ENCODE assay signal across 1 cellular context in the genomic region with DNA sequence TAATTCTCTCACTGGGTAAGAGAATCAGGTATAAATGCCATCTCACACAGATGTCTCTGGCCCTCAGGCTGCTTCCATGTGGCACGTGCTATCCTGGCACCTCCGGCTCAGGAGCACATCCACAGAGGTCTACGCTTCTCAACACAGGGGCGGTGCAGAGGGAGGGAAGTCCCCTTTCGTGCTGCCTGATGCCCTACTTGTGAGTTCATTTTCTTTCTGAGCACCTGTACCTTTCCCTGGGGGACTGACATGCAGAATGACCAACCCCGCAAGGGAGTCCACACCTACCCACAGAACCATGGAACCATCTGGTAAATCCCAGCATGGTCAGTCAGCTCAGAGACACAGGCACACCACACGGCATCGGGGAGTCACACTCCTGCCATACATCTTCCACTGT.
TF ChIP-seq lines count a peak whose summit lies in the region.

No MANE protein-coding gene starts in this region.

TF ChIP-seq in GM12878, 131 proteins besides CTCF, POLR2A, EP300 and RAD21 (continued from another document):
- TF ChIP-seq ZNF622 (IDR thresholded peaks at IDR 0.05) = no peak
- TF ChIP-seq SPI1 (IDR thresholded peaks at IDR 0.05; ENCODE audit: borderline replicate concordance, insufficient read depth, low read depth, low read length) = no peak
- TF ChIP-seq CBFB (IDR thresholded peaks at IDR 0.05; ENCODE audit: low read depth) = 0 out of 2 replicates have a peak, but pooled peaks have one; percentile 23
- TF ChIP-seq NFIC (IDR thresholded peaks at IDR 0.05; ENCODE audit: low read depth, low read length) = 0 out of 2 replicates have a peak, but pooled peaks have one; percentile 13
- peak; percentile 73; the same call in 1 of the 2 replicates for TF ChIP-seq TCF12 (IDR thresholded peaks at IDR 0.05; ENCODE audit: low read depth, low read length)
- TF ChIP-seq BHLHE40 (IDR thresholded peaks at IDR 0.05; ENCODE audit: borderline replicate concordance in 1 of 2, low read depth in 2 of 2, low read length in 1 of 2) = peak; percentile 66 to 78
- TF ChIP-seq, protein P1, sequence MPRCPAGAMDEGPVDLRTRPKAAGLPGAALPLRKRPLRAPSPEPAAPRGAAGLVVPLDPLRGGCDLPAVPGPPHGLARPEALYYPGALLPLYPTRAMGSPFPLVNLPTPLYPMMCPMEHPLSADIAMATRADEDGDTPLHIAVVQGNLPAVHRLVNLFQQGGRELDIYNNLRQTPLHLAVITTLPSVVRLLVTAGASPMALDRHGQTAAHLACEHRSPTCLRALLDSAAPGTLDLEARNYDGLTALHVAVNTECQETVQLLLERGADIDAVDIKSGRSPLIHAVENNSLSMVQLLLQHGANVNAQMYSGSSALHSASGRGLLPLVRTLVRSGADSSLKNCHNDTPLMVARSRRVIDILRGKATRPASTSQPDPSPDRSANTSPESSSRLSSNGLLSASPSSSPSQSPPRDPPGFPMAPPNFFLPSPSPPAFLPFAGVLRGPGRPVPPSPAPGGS (IDR thresholded peaks at IDR 0.05; ENCODE audit: borderline replicate concordance, insufficient read depth, low read depth, low read length, poor library complexity, severe bottlenecking) = peak; percentile 9
- TF ChIP-seq RBBP5 (conservative IDR thresholded peaks at IDR 0.05) = no peak
- TF ChIP-seq RELA (IDR thresholded peaks at IDR 0.05; ENCODE audit: borderline replicate concordance, partially characterized antibody) = no peak
- no peak for TF ChIP-seq CHD2 (IDR thresholded peaks at IDR 0.05; ENCODE audit: borderline replicate concordance, low read depth, low read length)
- TF ChIP-seq IKZF2 (IDR thresholded peaks at IDR 0.05) = 0 out of 4 replicates have a peak, but pooled peaks of 1 of the 2 experiments have one; percentile 11
- TF ChIP-seq POU2F2 (IDR thresholded peaks at IDR 0.05; ENCODE audit: borderline replicate concordance, low read depth, low read length) = 0 out of 3 replicates have a peak, but pooled peaks have one; percentile 15
- TF ChIP-seq DPF2 (IDR thresholded peaks at IDR 0.05) = no peak
- TF ChIP-seq IRF4 (IDR thresholded peaks at IDR 0.05; ENCODE audit: low read depth, low read length) = no peak
- TF ChIP-seq FOXM1 (IDR thresholded peaks at IDR 0.05; ENCODE audit: low read depth, low read length) = peak; percentile 63; the same call in 1 of the 2 replicates
- TF ChIP-seq SMAD5 (IDR thresholded peaks at IDR 0.05; ENCODE audit: low read depth) = no peak
- TF ChIP-seq EED (IDR thresholded peaks at IDR 0.05; ENCODE audit: low read depth) = peak; percentile 51
- TF ChIP-seq, protein P2, sequence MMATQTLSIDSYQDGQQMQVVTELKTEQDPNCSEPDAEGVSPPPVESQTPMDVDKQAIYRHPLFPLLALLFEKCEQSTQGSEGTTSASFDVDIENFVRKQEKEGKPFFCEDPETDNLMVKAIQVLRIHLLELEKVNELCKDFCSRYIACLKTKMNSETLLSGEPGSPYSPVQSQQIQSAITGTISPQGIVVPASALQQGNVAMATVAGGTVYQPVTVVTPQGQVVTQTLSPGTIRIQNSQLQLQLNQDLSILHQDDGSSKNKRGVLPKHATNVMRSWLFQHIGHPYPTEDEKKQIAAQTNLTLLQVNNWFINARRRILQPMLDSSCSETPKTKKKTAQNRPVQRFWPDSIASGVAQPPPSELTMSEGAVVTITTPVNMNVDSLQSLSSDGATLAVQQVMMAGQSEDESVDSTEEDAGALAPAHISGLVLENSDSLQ (IDR thresholded peaks at IDR 0.05) = peak; percentile 72
- TF ChIP-seq, protein P3, sequence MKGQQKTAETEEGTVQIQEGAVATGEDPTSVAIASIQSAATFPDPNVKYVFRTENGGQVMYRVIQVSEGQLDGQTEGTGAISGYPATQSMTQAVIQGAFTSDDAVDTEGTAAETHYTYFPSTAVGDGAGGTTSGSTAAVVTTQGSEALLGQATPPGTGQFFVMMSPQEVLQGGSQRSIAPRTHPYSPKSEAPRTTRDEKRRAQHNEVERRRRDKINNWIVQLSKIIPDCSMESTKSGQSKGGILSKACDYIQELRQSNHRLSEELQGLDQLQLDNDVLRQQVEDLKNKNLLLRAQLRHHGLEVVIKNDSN (IDR thresholded peaks at IDR 0.05; ENCODE audit: borderline replicate concordance, extremely low read length, insufficient read depth, low read depth, low read length) = no peak
- no peak for TF ChIP-seq MYB (IDR thresholded peaks at IDR 0.05; ENCODE audit: borderline replicate concordance, low read depth, low read length)
- TF ChIP-seq RUNX3 (IDR thresholded peaks at IDR 0.05; ENCODE audit: low read length) = peak; percentile 58; the same call in 1 of the 2 replicates
- TF ChIP-seq MEF2B (IDR thresholded peaks at IDR 0.05; ENCODE audit: partially characterized antibody, poor library complexity, severe bottlenecking) = peak; percentile 72
- TF ChIP-seq, protein P4, sequence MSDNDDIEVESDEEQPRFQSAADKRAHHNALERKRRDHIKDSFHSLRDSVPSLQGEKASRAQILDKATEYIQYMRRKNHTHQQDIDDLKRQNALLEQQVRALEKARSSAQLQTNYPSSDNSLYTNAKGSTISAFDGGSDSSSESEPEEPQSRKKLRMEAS (IDR thresholded peaks at IDR 0.05; ENCODE audit: low read depth, low read length) = 0 out of 2 replicates have a peak, but pooled peaks have one; percentile 1
